16 cellular contexts compared by ENCODE assay signal in the genomic region with DNA sequence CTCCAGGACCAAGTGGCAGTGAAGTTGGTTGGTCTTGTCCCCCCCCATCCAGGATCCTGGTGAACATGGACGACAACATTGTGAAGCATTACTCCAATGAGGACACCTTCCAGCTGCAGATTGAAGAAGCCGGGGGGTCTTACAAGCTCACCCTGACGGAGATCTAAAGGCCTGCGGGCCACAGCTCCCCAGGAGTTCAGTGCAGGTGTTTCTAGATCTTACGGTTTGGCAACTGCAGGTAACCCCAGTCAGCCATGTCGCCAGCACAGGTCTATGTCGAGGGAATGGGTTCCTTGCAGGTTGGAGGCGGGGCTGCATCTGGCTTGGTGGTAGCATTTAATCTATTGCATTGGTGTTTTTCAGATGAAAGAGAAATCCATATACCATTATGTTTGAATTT. TPM values are rescaled to one million over a fixed set of nuclear protein-coding genes. Genes with fewer than 3 reads are reported as not detected.
A peak's percentile ranks its signal among the peaks of the same experiment; 100 is the strongest.
DNase-seq lines count a peak whose midpoint lies in the region; ATAC-seq and TF ChIP-seq lines count a peak whose summit lies in the region.
"Had no signal": no experiment of that assay in that cellular context is flagged by ENCODE, and none has a peak within 500 bp of the region (broad histone marks: within the 10 kb centered on the region; RNA-seq: fewer than 3 reads in every experiment).

No MANE protein-coding gene starts in this region.

- H3K79me2 ChIP-seq in GM23338 (replicated peaks; ENCODE audit: insufficient read depth), result no peaks in the 10 kb centered on the region

- H3K9me3 Mint-ChIP-seq in GM23338, result peaks cover 3% of the 10 kb centered on the region; the same call in 1 of the 3 replicates
- no peaks in the 10 kb centered on the region for H3K9me3 Mint-ChIP-seq in progenitor cell of endocrine pancreas (ENCODE audit: low read depth)
- H3K9me3 Mint-ChIP-seq: CD4-positive, alpha-beta T cell had no signal

- no peaks in the 10 kb centered on the region for H3K27me3 ChIP-seq in GM23338 (ENCODE audit: insufficient read depth)
- no peaks in the 10 kb centered on the region for H3K27me3 ChIP-seq in Peyer's patch
- H3K27me3 ChIP-seq in sigmoid colon, result no peaks in the 10 kb centered on the region

- no peak for TF ChIP-seq EP300 in sigmoid colon (IDR thresholded peaks at IDR 0.05)

- peak; percentile 28; the same call in 1 of the 3 replicates for ATAC-seq in GM23338

- no peaks in the 10 kb centered on the region for H3K9me2 ChIP-seq in GM23338 (ENCODE audit: insufficient read depth)

- no peak overlapping the region for H3K4me2 ChIP-seq in GM23338

- H4K20me1 ChIP-seq in GM23338 (replicated peaks; ENCODE audit: insufficient read depth), result no peaks in the 10 kb centered on the region

- DNase-seq in GM23338 (ENCODE audit: low spot score), result no peak
- peak in 2 of 3 donors; percentile 36 to 39 for DNase-seq in Peyer's patch
- peak; percentile 34 for DNase-seq in ecto neural progenitor cell (ENCODE audit: low spot score)
- peak; percentile 52 for DNase-seq in sigmoid colon
- DNase-seq in NCI-H1048 (lab: John Stamatoyannopoulos, UW), result no peak
- no peak for DNase-seq in NK-92 treated with Interleukin-12 subunit alpha and Interleukin-12 subunit beta, amount 100 ng/mL, for 24 hours (lab: John Stamatoyannopoulos, UW)
- DNase-seq in COLO668 (lab: John Stamatoyannopoulos, UW; ENCODE audit: unreplicated experiment), result no peak
- no peak for DNase-seq in progenitor cell of endocrine pancreas (ENCODE audit: low spot score, unreplicated experiment)
- DNase-seq: C1 segment of cervical spinal cord; CD4-positive, alpha-beta T cell; DMS153; DMS79 treated with DMSO at 0.1 percent for 48 hours; EL; HCEC 1CT had no signal

- no peaks in the 10 kb centered on the region for H3K9me3 ChIP-seq in Peyer's patch
- H3K9me3 ChIP-seq in sigmoid colon, result no peaks in the 10 kb centered on the region

- TF ChIP-seq POLR2A in Peyer's patch (IDR thresholded peaks at IDR 0.05) (no peak), sigmoid colon (IDR thresholded peaks at IDR 0.05) (no peak)

- no peaks in the 10 kb centered on the region for H3F3A ChIP-seq in GM23338 (replicated peaks; ENCODE audit: low read depth)

- TF ChIP-seq CTCF in GM23338 (conservative IDR thresholded peaks at IDR 0.05; ENCODE audit: low read depth in 2 of 2) (no peak), Peyer's patch (IDR thresholded peaks at IDR 0.05) (no peak), sigmoid colon (IDR thresholded peaks at IDR 0.05) (no peak), progenitor cell of endocrine pancreas (IDR thresholded peaks at IDR 0.05; ENCODE audit: unreplicated experiment) (no peak)

- 95 to 96% methylated on average over 8 of the region's 8 CpGs for WGBS in sigmoid colon, 2 donors

- no peak overlapping the region for H3K4me3 Mint-ChIP-seq in GM23338
- H3K4me3 Mint-ChIP-seq in progenitor cell of endocrine pancreas (ENCODE audit: low read depth), result no peak overlapping the region
- H3K4me3 Mint-ChIP-seq: B cell; CD4-positive, alpha-beta T cell had no signal

- H3K4me1 Mint-ChIP-seq in GM23338 (peaks cover 8% of the 10 kb centered on the region; the same call in 2 of the 3 replicates), progenitor cell of endocrine pancreas (ENCODE audit: low read depth) (no peaks in the 10 kb centered on the region)
- H3K4me1 Mint-ChIP-seq: B cell had no signal

- no peak overlapping the region for H3K4me3 ChIP-seq in GM23338
- H3K4me3 ChIP-seq in Peyer's patch, result no peak overlapping the region
- no peak overlapping the region for H3K4me3 ChIP-seq in sigmoid colon

- no peaks in the 10 kb centered on the region for H3K36me3 Mint-ChIP-seq in GM23338 (ENCODE audit: low read depth)
- peaks cover 25% of the 10 kb centered on the region for H3K36me3 Mint-ChIP-seq in progenitor cell of endocrine pancreas (ENCODE audit: insufficient read depth)

- H3K36me3 ChIP-seq in GM23338 (ENCODE audit: insufficient read depth) (no peaks in the 10 kb centered on the region), Peyer's patch (no peaks in the 10 kb centered on the region), sigmoid colon (no peaks in the 10 kb centered on the region)

- peaks cover 9% of the 10 kb centered on the region for H3K4me1 ChIP-seq in GM23338 (ENCODE audit: insufficient read depth)
- H3K4me1 ChIP-seq in Peyer's patch, result no peaks in the 10 kb centered on the region
- H3K4me1 ChIP-seq in sigmoid colon, result peaks cover 0 to 9% (median 0%) of the 10 kb centered on the region in 4 donors

- H3K27me3 Mint-ChIP-seq in GM23338 (ENCODE audit: insufficient read depth, low read depth, poor library complexity) (peaks cover 2% of the 10 kb centered on the region), progenitor cell of endocrine pancreas (no peaks in the 10 kb centered on the region)
- H3K27me3 Mint-ChIP-seq: B cell had no signal

- no peak overlapping the region for H2AFZ ChIP-seq in GM23338

- H3K27ac ChIP-seq in GM23338 (ENCODE audit: low read depth) (no peak overlapping the region), Peyer's patch (no peak overlapping the region), sigmoid colon (no peak overlapping the region)
- H3K27ac ChIP-seq: HL-60 had no signal

- intact Hi-C loops in sigmoid colon (cut with DNase I), result no loop called here

- H3K27ac Mint-ChIP-seq in GM23338 (no peak overlapping the region), progenitor cell of endocrine pancreas (no peak overlapping the region)
- H3K27ac Mint-ChIP-seq: B cell; CD4-positive, alpha-beta T cell had no signal

TF ChIP-seq in GM23338, 12 proteins besides CTCF, POLR2A, EP300 and RAD21 (continues in another document):
- TF ChIP-seq, protein P1, sequence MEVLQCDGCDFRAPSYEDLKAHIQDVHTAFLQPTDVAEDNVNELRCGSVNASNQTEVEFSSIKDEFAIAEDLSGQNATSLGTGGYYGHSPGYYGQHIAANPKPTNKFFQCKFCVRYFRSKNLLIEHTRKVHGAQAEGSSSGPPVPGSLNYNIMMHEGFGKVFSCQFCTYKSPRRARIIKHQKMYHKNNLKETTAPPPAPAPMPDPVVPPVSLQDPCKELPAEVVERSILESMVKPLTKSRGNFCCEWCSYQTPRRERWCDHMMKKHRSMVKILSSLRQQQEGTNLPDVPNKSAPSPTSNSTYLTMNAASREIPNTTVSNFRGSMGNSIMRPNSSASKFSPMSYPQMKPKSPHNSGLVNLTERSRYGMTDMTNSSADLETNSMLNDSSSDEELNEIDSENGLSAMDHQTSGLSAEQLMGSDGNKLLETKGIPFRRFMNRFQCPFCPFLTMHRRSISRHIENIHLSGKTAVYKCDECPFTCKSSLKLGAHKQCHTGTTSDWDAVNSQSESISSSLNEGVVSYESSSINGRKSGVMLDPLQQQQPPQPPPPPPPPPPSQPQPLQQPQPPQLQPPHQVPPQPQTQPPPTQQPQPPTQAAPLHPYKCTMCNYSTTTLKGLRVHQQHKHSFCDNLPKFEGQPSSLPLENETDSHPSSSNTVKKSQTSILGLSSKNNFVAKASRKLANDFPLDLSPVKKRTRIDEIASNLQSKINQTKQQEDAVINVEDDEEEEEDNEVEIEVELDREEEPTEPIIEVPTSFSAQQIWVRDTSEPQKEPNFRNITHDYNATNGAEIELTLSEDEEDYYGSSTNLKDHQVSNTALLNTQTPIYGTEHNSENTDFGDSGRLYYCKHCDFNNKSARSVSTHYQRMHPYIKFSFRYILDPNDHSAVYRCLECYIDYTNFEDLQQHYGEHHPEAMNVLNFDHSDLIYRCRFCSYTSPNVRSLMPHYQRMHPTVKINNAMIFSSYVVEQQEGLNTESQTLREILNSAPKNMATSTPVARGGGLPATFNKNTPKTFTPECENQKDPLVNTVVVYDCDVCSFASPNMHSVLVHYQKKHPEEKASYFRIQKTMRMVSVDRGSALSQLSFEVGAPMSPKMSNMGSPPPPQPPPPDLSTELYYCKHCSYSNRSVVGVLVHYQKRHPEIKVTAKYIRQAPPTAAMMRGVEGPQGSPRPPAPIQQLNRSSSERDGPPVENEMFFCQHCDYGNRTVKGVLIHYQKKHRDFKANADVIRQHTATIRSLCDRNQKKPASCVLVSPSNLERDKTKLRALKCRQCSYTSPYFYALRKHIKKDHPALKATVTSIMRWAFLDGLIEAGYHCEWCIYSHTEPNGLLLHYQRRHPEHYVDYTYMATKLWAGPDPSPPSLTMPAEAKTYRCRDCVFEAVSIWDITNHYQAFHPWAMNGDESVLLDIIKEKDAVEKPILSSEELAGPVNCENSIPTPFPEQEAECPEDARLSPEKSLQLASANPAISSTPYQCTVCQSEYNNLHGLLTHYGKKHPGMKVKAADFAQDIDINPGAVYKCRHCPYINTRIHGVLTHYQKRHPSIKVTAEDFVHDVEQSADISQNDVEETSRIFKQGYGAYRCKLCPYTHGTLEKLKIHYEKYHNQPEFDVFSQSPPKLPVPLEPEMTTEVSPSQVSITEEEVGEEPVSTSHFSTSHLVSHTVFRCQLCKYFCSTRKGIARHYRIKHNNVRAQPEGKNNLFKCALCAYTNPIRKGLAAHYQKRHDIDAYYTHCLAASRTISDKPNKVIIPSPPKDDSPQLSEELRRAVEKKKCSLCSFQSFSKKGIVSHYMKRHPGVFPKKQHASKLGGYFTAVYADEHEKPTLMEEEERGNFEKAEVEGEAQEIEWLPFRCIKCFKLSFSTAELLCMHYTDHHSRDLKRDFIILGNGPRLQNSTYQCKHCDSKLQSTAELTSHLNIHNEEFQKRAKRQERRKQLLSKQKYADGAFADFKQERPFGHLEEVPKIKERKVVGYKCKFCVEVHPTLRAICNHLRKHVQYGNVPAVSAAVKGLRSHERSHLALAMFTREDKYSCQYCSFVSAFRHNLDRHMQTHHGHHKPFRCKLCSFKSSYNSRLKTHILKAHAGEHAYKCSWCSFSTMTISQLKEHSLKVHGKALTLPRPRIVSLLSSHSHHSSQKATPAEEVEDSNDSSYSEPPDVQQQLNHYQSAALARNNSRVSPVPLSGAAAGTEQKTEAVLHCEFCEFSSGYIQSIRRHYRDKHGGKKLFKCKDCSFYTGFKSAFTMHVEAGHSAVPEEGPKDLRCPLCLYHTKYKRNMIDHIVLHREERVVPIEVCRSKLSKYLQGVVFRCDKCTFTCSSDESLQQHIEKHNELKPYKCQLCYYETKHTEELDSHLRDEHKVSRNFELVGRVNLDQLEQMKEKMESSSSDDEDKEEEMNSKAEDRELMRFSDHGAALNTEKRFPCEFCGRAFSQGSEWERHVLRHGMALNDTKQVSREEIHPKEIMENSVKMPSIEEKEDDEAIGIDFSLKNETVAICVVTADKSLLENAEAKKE (CRISPR knock-in tag; IDR thresholded peaks at IDR 0.05), result no peak
- TF ChIP-seq POLR2AphosphoS5 (IDR thresholded peaks at IDR 0.05; ENCODE audit: low read depth), result no peak

RNA-seq across cellular contexts. Expression of a gene that starts 42.8 kb away (rescaled TPM):
- 5.1 and 5.6 TPM in 2 replicates for total RNA-seq in GM23338 (2014; rRNA removed; shearing (Covaris generic))
- polyA plus RNA-seq in GM23338 (2016; fragmentation: Nextera tagmentation; extraction: Ambion mirVana) (1.4 and 1.6 TPM in 2 replicates), sigmoid colon (1 to 10 TPM; 3.9 to 7.2 (median 5.8) TPM)
- total RNA-seq in Peyer's patch (10 to 100 TPM in 2 of 4 donors, 1 to 10 TPM in 2; 4.0 to 17.3 (median 11.5) TPM), sigmoid colon (10 to 100 TPM; 18.5 to 41.3 (median 29.7) TPM), progenitor cell of endocrine pancreas (3.5 and 4.6 TPM in 2 replicates)

RNA-seq across cellular contexts. Expression of a gene that starts 49.0 kb away (rescaled TPM):
- 2.5 and 4.2 TPM in 2 replicates for total RNA-seq in GM23338 (2014; rRNA removed; shearing (Covaris generic))
- polyA plus RNA-seq in GM23338 (2016; fragmentation: Nextera tagmentation; extraction: Ambion mirVana) (2.8 and 2.9 TPM in 2 replicates), sigmoid colon (under 1 TPM; under 0.01 to 0.55 (median 0.46) TPM)
- total RNA-seq in Peyer's patch (1 to 10 TPM in 3 of 4 donors, not detected in 1; 1.3 to 6.6 (median 1.5) TPM), sigmoid colon (1 to 10 TPM; 1.4 to 4.2 (median 2.5) TPM), progenitor cell of endocrine pancreas (13.4 and 14.4 TPM in 2 replicates)

Comparison
In these comparisons a context has a peak if more than half of its experiments do, and no peak if none do; other contexts are left out.
1. DNase-seq: peak in Peyer's patch (2 of 3), ecto neural progenitor cell (single experiment) and sigmoid colon (single experiment); none in GM23338 (single experiment), NCI-H1048 (single experiment), NK-92 treated with Interleukin-12 subunit alpha and Interleukin-12 subunit beta, amount 100 ng/mL, for 24 hours (single experiment), COLO668 (single experiment) and progenitor cell of endocrine pancreas (single experiment).